8 cellular contexts compared by ENCODE assay signal in the genomic region with DNA sequence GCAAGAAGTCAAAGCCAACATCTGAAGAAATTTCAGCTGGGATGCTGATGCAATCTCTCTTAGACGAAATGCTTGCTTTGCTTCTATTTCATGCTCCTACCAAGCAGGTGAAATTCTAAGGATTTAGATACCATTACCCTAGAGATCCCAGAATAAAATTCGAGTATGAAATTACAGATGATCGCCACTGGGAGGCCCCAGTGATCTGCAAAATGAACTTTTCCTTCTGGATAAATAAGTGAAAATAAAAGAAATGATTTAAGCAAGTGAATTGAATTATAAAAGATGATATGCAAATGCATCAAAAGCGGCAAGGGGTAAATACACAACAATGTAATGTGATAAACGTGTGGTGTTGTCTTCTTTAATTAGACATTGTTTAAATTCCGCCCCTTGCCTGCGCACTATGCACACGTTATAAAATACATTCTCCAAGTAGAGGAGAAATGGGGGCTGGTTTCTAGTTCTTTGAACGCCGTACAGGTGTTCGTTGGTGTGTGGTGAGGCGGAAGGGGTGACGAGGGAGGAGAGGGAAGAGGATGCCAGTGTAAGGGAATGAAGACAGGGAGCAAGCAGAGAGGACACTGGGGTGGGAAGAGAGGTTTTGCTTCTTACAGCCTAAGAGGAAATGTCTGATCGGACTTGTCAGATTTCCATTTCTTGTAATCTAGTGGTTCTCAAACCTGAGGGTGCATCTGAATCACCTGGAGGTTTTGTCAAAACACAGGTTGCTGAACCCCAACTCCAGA. TPM values are rescaled to one million over a fixed set of nuclear protein-coding genes. Genes with fewer than 3 reads are reported as not detected.
A peak's percentile ranks its signal among the peaks of the same experiment; 100 is the strongest.
DNase-seq lines count a peak whose midpoint lies in the region; ATAC-seq, FAIRE-seq and TF ChIP-seq lines count a peak whose summit lies in the region.

No MANE protein-coding gene starts in this region.

- no peak overlapping the region for H3K27ac Mint-ChIP-seq in activated T-helper 1 cell treated with anti-CD3 and anti-CD28 coated beads, Interleukin-12 subunit alpha, Interleukin-12 subunit beta, Interleukin-2, Interleukin-4 antibody, amounts not matched to agents 30 ng/mL and 10 ng/mL and 1 ng/mL, durations not matched to agents 14 hours and 24 hours and 36 hours

- DNase-seq in AG20443 (ENCODE audit: low spot score) (peak; percentile 26), H54 (ENCODE audit: insufficient read length, low spot score) (no peak), kidney glomerular epithelial cell (lab: John Stamatoyannopoulos, UW) (peak; percentile 4), putamen (ENCODE audit: low spot score) (no peak)
- no peak for DNase-seq in activated T-helper 1 cell treated with anti-CD3 and anti-CD28 coated beads, Interleukin-12 subunit alpha, Interleukin-12 subunit beta, Interleukin-2, Interleukin-4 antibody, amounts not matched to agents 30 ng/mL and 10 ng/mL and 1 ng/mL, durations not matched to agents 14 hours and 24 hours and 36 hours (ENCODE audit: low spot score)

- no peaks in the 10 kb centered on the region for H3K36me3 Mint-ChIP-seq in activated T-helper 1 cell treated with anti-CD3 and anti-CD28 coated beads, Interleukin-12 subunit alpha, Interleukin-12 subunit beta, Interleukin-2, Interleukin-4 antibody, amounts not matched to agents 30 ng/mL and 10 ng/mL and 1 ng/mL, durations not matched to agents 14 hours and 24 hours and 36 hours (ENCODE audit: low read depth)

- no peak for ATAC-seq in HG03039 (IDR thresholded peaks at IDR 0.05; ENCODE audit: unreplicated experiment)
- no peak for ATAC-seq in HG03280 (IDR thresholded peaks at IDR 0.05; ENCODE audit: unreplicated experiment)

- FAIRE-seq in H54 (lab: Jason Lieb, UNC) (peak; percentile 90), TTC549 (lab: Jason Lieb, UNC) (peak; percentile 61)

- no peaks in the 10 kb centered on the region for H3K4me1 Mint-ChIP-seq in activated T-helper 1 cell treated with anti-CD3 and anti-CD28 coated beads, Interleukin-12 subunit alpha, Interleukin-12 subunit beta, Interleukin-2, Interleukin-4 antibody, amounts not matched to agents 30 ng/mL and 10 ng/mL and 1 ng/mL, durations not matched to agents 14 hours and 24 hours and 36 hours (ENCODE audit: low read depth)

- no peak overlapping the region for H3K4me3 Mint-ChIP-seq in activated T-helper 1 cell treated with anti-CD3 and anti-CD28 coated beads, Interleukin-12 subunit alpha, Interleukin-12 subunit beta, Interleukin-2, Interleukin-4 antibody, amounts not matched to agents 30 ng/mL and 10 ng/mL and 1 ng/mL, durations not matched to agents 14 hours and 24 hours and 36 hours

- no peak for TF ChIP-seq POLR2A in H54 (IDR thresholded peaks at IDR 0.05; ENCODE audit: low read depth, low read length)

- peaks cover 9% of the 10 kb centered on the region for H3K27me3 Mint-ChIP-seq in activated T-helper 1 cell treated with anti-CD3 and anti-CD28 coated beads, Interleukin-12 subunit alpha, Interleukin-12 subunit beta, Interleukin-2, Interleukin-4 antibody, amounts not matched to agents 30 ng/mL and 10 ng/mL and 1 ng/mL, durations not matched to agents 14 hours and 24 hours and 36 hours (ENCODE audit: insufficient read depth)

- intact Hi-C loops in activated T-helper 1 cell treated with anti-CD3 and anti-CD28 coated beads, Interleukin-12 subunit alpha, Interleukin-12 subunit beta, Interleukin-2, Interleukin-4 antibody, amounts not matched to agents 30 ng/mL and 10 ng/mL and 1 ng/mL, durations not matched to agents 14 hours and 24 hours and 36 hours (cut with micrococcal nuclease) = no loop called here

- H3K9me3 Mint-ChIP-seq in activated T-helper 1 cell treated with anti-CD3 and anti-CD28 coated beads, Interleukin-12 subunit alpha, Interleukin-12 subunit beta, Interleukin-2, Interleukin-4 antibody, amounts not matched to agents 30 ng/mL and 10 ng/mL and 1 ng/mL, durations not matched to agents 14 hours and 24 hours and 36 hours = no peaks in the 10 kb centered on the region

RNA-seq across cellular contexts. Expression of gene ERCC5, which starts 58.0 kb away (rescaled TPM):
- 40.3 and 42.4 TPM in 2 replicates for total RNA-seq in activated T-helper 1 cell treated with anti-CD3 and anti-CD28 coated beads, Interleukin-12 subunit alpha, Interleukin-12 subunit beta, Interleukin-2, Interleukin-4 antibody, amounts not matched to agents 30 ng/mL and 10 ng/mL and 1 ng/mL, durations not matched to agents 14 hours and 24 hours and 36 hours

Comparison
In these comparisons a context has a peak if more than half of its experiments do, and no peak if none do; other contexts are left out.
1. DNase-seq: peak in AG20443 (single experiment) and kidney glomerular epithelial cell (single experiment); none in H54 (single experiment), activated T-helper 1 cell treated with anti-CD3 and anti-CD28 coated beads, Interleukin-12 subunit alpha, Interleukin-12 subunit beta, Interleukin-2, Interleukin-4 antibody, amounts not matched to agents 30 ng/mL and 10 ng/mL and 1 ng/mL, durations not matched to agents 14 hours and 24 hours and 36 hours (single experiment) and putamen (single experiment).